9 cellular contexts compared by ENCODE assay signal in the genomic region with DNA sequence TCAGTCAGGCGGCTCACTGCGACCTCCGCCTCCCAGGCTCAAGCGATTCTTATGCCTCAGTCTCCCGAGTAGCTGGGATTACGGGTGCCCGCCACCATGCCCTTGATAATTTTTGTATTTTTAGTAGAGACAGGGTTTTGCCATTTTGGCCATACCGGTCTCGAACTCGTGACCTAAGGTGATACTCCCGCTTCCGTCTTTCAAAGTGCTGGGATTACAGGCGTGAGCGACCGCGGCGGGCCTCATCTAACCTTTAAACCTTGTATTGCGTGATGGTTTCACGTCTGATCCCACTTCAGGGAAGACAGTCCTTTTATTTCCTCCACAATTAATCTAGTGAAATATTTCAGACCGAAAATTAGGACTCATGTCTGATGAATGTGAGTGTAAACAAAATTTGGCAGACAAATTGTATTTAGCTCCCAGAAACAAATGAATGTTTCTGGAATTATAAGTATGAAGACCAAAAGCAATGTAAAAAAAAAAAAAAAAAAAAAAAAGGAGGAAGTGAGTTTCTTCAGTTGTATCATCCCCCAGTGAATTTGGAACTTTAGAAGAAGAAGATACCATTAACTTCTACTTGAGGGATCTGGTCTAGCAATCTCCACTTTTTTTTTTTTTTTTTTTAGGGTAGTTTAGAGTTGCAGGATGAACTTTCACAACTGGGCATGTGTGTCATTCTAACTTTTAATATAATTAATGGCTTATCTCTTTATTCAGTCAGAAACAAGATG. TPM values are rescaled to one million over a fixed set of nuclear protein-coding genes. Genes with fewer than 3 reads are reported as not detected.
A peak's percentile ranks its signal among the peaks of the same experiment; 100 is the strongest.
DNase-seq lines count a peak whose midpoint lies in the region; ATAC-seq and TF ChIP-seq lines count a peak whose summit lies in the region.
"Had no signal": no experiment of that assay in that cellular context is flagged by ENCODE, and none has a peak within 500 bp of the region (broad histone marks: within the 10 kb centered on the region; RNA-seq: fewer than 3 reads in every experiment).

No MANE protein-coding gene starts in this region.

- peaks cover 37% of the 10 kb centered on the region for H3K4me1 Mint-ChIP-seq in activated naive CD4-positive, alpha-beta T cell treated with anti-CD3 and anti-CD28 coated beads for 36 hours (ENCODE audit: low read depth)
- peaks cover 5 to 25% of the 10 kb centered on the region in 2 donors for H3K4me1 Mint-ChIP-seq in stimulated activated naive B cell treated with anti-CD40 and anti-IgM and Interleukin-4, amounts not matched to agents 10 μg/mL and 1 μg/mL and 100 μg/mL, for 72 hours

- H3K36me3 ChIP-seq in RWPE2 (ENCODE audit: low read depth) = peaks cover 45% of the 10 kb centered on the region

- no peak for DNase-seq in activated naive CD4-positive, alpha-beta T cell treated with anti-CD3 and anti-CD28 coated beads for 36 hours
- no peak for DNase-seq in activated naive CD4-positive, alpha-beta T cell (lab: John Stamatoyannopoulos, UW)
- DNase-seq in RWPE2 (ENCODE audit: low spot score) = no peak
- DNase-seq in erythroblast (lab: John Stamatoyannopoulos, UW) = peak; percentile 12 to 38
- no peak for DNase-seq in stimulated activated naive B cell treated with anti-CD40 and anti-IgM and Interleukin-4, amounts not matched to agents 10 μg/mL and 1 μg/mL and 100 μg/mL, for 72 hours
- no peak for DNase-seq in omental fat pad (ENCODE audit: low spot score)
- no peak for DNase-seq in NCI-H2171 treated with DMSO at 0.1 percent for 48 hours (lab: John Stamatoyannopoulos, UW)
- DNase-seq: activated gamma-delta T cell treated with Interleukin-2 at 50 U/mL for 16 hours had no signal

- intact Hi-C loops in activated naive CD4-positive, alpha-beta T cell treated with anti-CD3 and anti-CD28 coated beads for 36 hours (cut with micrococcal nuclease) = loop anchor here (2.0 to 10.0 kb wide), 4 partner anchors 191 to 1944 kb away; a partner anchor contains a TSS

- no peaks in the 10 kb centered on the region for H3K27me3 ChIP-seq in RWPE2 (ENCODE audit: insufficient read depth, poor library complexity, severe bottlenecking)

- TF ChIP-seq POLR2A in erythroblast (IDR thresholded peaks at IDR 0.05; ENCODE audit: low read length) = no peak

- ATAC-seq in RWPE2 (ENCODE audit: low read depth) = no peak
- no peak for ATAC-seq in stimulated activated naive B cell treated with anti-CD40 and anti-IgM and Interleukin-4, amounts not matched to agents 10 μg/mL and 1 μg/mL and 100 μg/mL, for 72 hours (replicated peaks)
- ATAC-seq in omental fat pad (ENCODE audit: low FRiP score) = no peak
- no peak for ATAC-seq in GM21737 (IDR thresholded peaks at IDR 0.05; ENCODE audit: unreplicated experiment)

- H3K4me3 Mint-ChIP-seq in activated naive CD4-positive, alpha-beta T cell treated with anti-CD3 and anti-CD28 coated beads for 36 hours = peak overlapping the region; percentile 99
- peak overlapping the region; percentile 86 to 90 for H3K4me3 Mint-ChIP-seq in stimulated activated naive B cell treated with anti-CD40 and anti-IgM and Interleukin-4, amounts not matched to agents 10 μg/mL and 1 μg/mL and 100 μg/mL, for 72 hours

- no peak overlapping the region for H3K27ac Mint-ChIP-seq in activated naive CD4-positive, alpha-beta T cell treated with anti-CD3 and anti-CD28 coated beads for 36 hours
- peak overlapping the region; percentile 65 for H3K27ac Mint-ChIP-seq in stimulated activated naive B cell treated with anti-CD40 and anti-IgM and Interleukin-4, amounts not matched to agents 10 μg/mL and 1 μg/mL and 100 μg/mL, for 72 hours

- peak overlapping the region; percentile 55 for H3K4me3 ChIP-seq in RWPE2 (ENCODE audit: severe bottlenecking)

- no peaks in the 10 kb centered on the region for H3K9me3 Mint-ChIP-seq in activated naive CD4-positive, alpha-beta T cell treated with anti-CD3 and anti-CD28 coated beads for 36 hours
- H3K9me3 Mint-ChIP-seq in stimulated activated naive B cell treated with anti-CD40 and anti-IgM and Interleukin-4, amounts not matched to agents 10 μg/mL and 1 μg/mL and 100 μg/mL, for 72 hours = no peaks in the 10 kb centered on the region

- peaks cover 16% of the 10 kb centered on the region for H3K4me1 ChIP-seq in RWPE2 (ENCODE audit: insufficient read depth, poor library complexity, severe bottlenecking)

- peaks cover 12% of the 10 kb centered on the region for H3K36me3 Mint-ChIP-seq in activated naive CD4-positive, alpha-beta T cell treated with anti-CD3 and anti-CD28 coated beads for 36 hours (ENCODE audit: low read depth)
- H3K36me3 Mint-ChIP-seq in stimulated activated naive B cell treated with anti-CD40 and anti-IgM and Interleukin-4, amounts not matched to agents 10 μg/mL and 1 μg/mL and 100 μg/mL, for 72 hours = peaks cover 3 to 4% of the 10 kb centered on the region in 2 donors

- H3K9me3 ChIP-seq in RWPE2 (ENCODE audit: severe bottlenecking) = no peaks in the 10 kb centered on the region

- CTCF ChIA-PET in activated naive CD4-positive, alpha-beta T cell treated with anti-CD3 and anti-CD28 coated beads for 36 hours (lab: Charles Lee) = interaction anchor here (0.6 to 1.1 kb wide), 4 partner anchors 10 to 85 kb away, joined by 3 to 7 read pairs (median 4); no protein-coding TSS in a partner anchor

- H3K27me3 Mint-ChIP-seq in activated naive CD4-positive, alpha-beta T cell treated with anti-CD3 and anti-CD28 coated beads for 36 hours (ENCODE audit: low read depth) = no peaks in the 10 kb centered on the region
- H3K27me3 Mint-ChIP-seq in stimulated activated naive B cell treated with anti-CD40 and anti-IgM and Interleukin-4, amounts not matched to agents 10 μg/mL and 1 μg/mL and 100 μg/mL, for 72 hours = no peaks in the 10 kb centered on the region

- TF ChIP-seq CTCF in RWPE2 (IDR thresholded peaks at IDR 0.05; ENCODE audit: poor library complexity, severe bottlenecking) (no peak), omental fat pad (IDR thresholded peaks at IDR 0.05) (no peak)

- H3K27ac ChIP-seq in RWPE2 (ENCODE audit: poor library complexity, severe bottlenecking) = peak overlapping the region; percentile 71

RNA-seq across cellular contexts. Expression of a gene that starts 1.6 kb away (rescaled TPM):
- 10 to 100 TPM; 15.2 to 17.0 TPM for total RNA-seq in activated naive CD4-positive, alpha-beta T cell treated with anti-CD3 and anti-CD28 coated beads for 36 hours
- total RNA-seq in omental fat pad = 10 to 100 TPM; 16.3 to 37.3 (median 27.0) TPM

Comparison
In these comparisons a context has a peak if more than half of its experiments do, and no peak if none do; other contexts are left out.
1. DNase-seq: peak in erythroblast (2 of 2); none in activated naive CD4-positive, alpha-beta T cell treated with anti-CD3 and anti-CD28 coated beads for 36 hours (single experiment), activated naive CD4-positive, alpha-beta T cell (0 of 4), RWPE2 (single experiment), stimulated activated naive B cell treated with anti-CD40 and anti-IgM and Interleukin-4, amounts not matched to agents 10 μg/mL and 1 μg/mL and 100 μg/mL, for 72 hours (single experiment), omental fat pad (single experiment) and NCI-H2171 treated with DMSO at 0.1 percent for 48 hours (single experiment).